8 cellular contexts compared by ENCODE assay signal in genomic region chr19:289651-290538, GRCh38. TPM values are rescaled to one million over a fixed set of nuclear protein-coding genes. Genes with fewer than 3 reads are reported as not detected.
A peak's percentile ranks its signal among the peaks of the same experiment; 100 is the strongest.
DNase-seq lines count a peak whose midpoint lies in the region; ATAC-seq lines count a peak whose summit lies in the region.

No MANE protein-coding gene starts in this region.

- peaks cover 9% of the 10 kb centered on the region for H3K36me3 ChIP-seq in iPS-18a (ENCODE audit: control insufficient read depth, low read depth, low read length)

- peaks cover 25% of the 10 kb centered on the region for H3K4me1 ChIP-seq in iPS-18a (ENCODE audit: control insufficient read depth, low read depth, low read length)

- no peaks in the 10 kb centered on the region for H3K9me3 Mint-ChIP-seq in activated naive CD4-positive, alpha-beta T cell treated with anti-CD3 and anti-CD28 coated beads, Interleukin-2, amount 50 U/mL, for 72 hours
- H3K9me3 Mint-ChIP-seq in T-helper 2 cell treated with Interferon-gamma antibody and Interleukin-4, amounts not matched to agents 5 μg/mL and 100 μg/mL, for 36 hours, result no peaks in the 10 kb centered on the region

- ATAC-seq in activated naive CD4-positive, alpha-beta T cell treated with anti-CD3 and anti-CD28 coated beads, Interleukin-2, amount 50 U/mL, for 72 hours, result peak; percentile 58 to 79
- no peak for ATAC-seq in HG02798 (IDR thresholded peaks at IDR 0.05; ENCODE audit: poor library complexity, unreplicated experiment)

- peak overlapping the region; percentile 100 for H3K27ac ChIP-seq in iPS-18a (ENCODE audit: low read length)

- peak; percentile 83 for DNase-seq in ELR (ENCODE audit: low read depth)
- peak; percentile 56 for DNase-seq in NCI-H460 (ENCODE audit: extremely low read depth, low read depth)
- DNase-seq in activated naive CD4-positive, alpha-beta T cell treated with anti-CD3 and anti-CD28 coated beads, Interleukin-2, amount 50 U/mL, for 72 hours (ENCODE audit: low spot score in 2 of 2), result peak; percentile 33 to 43
- peak; percentile 27 for DNase-seq in stimulated activated CD4-positive, alpha-beta T cell treated with anti-CD3 and anti-CD28 coated beads, Interleukin-4, amount 100 ng/mL, for 1 hour
- no peak for DNase-seq in T-helper 2 cell treated with Interferon-gamma antibody and Interleukin-4, amounts not matched to agents 5 μg/mL and 100 μg/mL, for 36 hours (ENCODE audit: low spot score)
- DNase-seq in midbrain (lab: John Stamatoyannopoulos, UW), result no peak

- peaks cover 30% of the 10 kb centered on the region for H3K27me3 ChIP-seq in iPS-18a (ENCODE audit: control insufficient read depth, insufficient read depth, low read length)

- H3K4me3 ChIP-seq in iPS-18a (ENCODE audit: low read length), result peak overlapping the region; percentile 66

- no peaks in the 10 kb centered on the region for H3K9me3 ChIP-seq in iPS-18a (ENCODE audit: control insufficient read depth, low read depth, low read length)

- H3K36me3 Mint-ChIP-seq in activated naive CD4-positive, alpha-beta T cell treated with anti-CD3 and anti-CD28 coated beads, Interleukin-2, amount 50 U/mL, for 72 hours, result no peaks in the 10 kb centered on the region
- no peaks in the 10 kb centered on the region for H3K36me3 Mint-ChIP-seq in T-helper 2 cell treated with Interferon-gamma antibody and Interleukin-4, amounts not matched to agents 5 μg/mL and 100 μg/mL, for 36 hours (ENCODE audit: low read depth)

- peak overlapping the region; percentile 87 for H3K9ac ChIP-seq in iPS-18a (ENCODE audit: low read length)

- no peak overlapping the region for H3K27ac Mint-ChIP-seq in activated naive CD4-positive, alpha-beta T cell treated with anti-CD3 and anti-CD28 coated beads, Interleukin-2, amount 50 U/mL, for 72 hours
- H3K27ac Mint-ChIP-seq in T-helper 2 cell treated with Interferon-gamma antibody and Interleukin-4, amounts not matched to agents 5 μg/mL and 100 μg/mL, for 36 hours, result no peak overlapping the region

- no peaks in the 10 kb centered on the region for H3K4me1 Mint-ChIP-seq in T-helper 2 cell treated with Interferon-gamma antibody and Interleukin-4, amounts not matched to agents 5 μg/mL and 100 μg/mL, for 36 hours (ENCODE audit: low read depth)

- peaks cover 39% of the 10 kb centered on the region for H3K27me3 Mint-ChIP-seq in T-helper 2 cell treated with Interferon-gamma antibody and Interleukin-4, amounts not matched to agents 5 μg/mL and 100 μg/mL, for 36 hours (ENCODE audit: low read depth)

- no peak overlapping the region for H3K4me3 Mint-ChIP-seq in T-helper 2 cell treated with Interferon-gamma antibody and Interleukin-4, amounts not matched to agents 5 μg/mL and 100 μg/mL, for 36 hours

RNA-seq across cellular contexts. Expression of gene PLPP2, which starts 1.3 kb away (rescaled TPM):
- total RNA-seq in NCI-H460 (2014; rRNA removed; shearing (Covaris generic)), result 91.1 and 102 TPM in 2 replicates
- 112 and 123 TPM in 2 replicates for polyA plus RNA-seq in NCI-H460 (2014; cell fraction: nucleus; rRNA removed)
- under 1 TPM; 0.87 to 0.95 TPM for total RNA-seq in activated naive CD4-positive, alpha-beta T cell treated with anti-CD3 and anti-CD28 coated beads, Interleukin-2, amount 50 U/mL, for 72 hours

RNA-seq across cellular contexts. Expression of gene MIER2, which starts 54.7 kb away (rescaled TPM):
- 17.8 and 23.2 TPM in 2 replicates for total RNA-seq in NCI-H460 (2014; rRNA removed; shearing (Covaris generic))
- 24.8 and 26.6 TPM in 2 replicates for polyA plus RNA-seq in NCI-H460 (2014; cell fraction: nucleus; rRNA removed)
- 10 to 100 TPM; 22.8 to 34.3 TPM for total RNA-seq in activated naive CD4-positive, alpha-beta T cell treated with anti-CD3 and anti-CD28 coated beads, Interleukin-2, amount 50 U/mL, for 72 hours

Comparison
In these comparisons a context has a peak if more than half of its experiments do, and no peak if none do; other contexts are left out.
1. DNase-seq: peak in ELR (single experiment), NCI-H460 (single experiment), activated naive CD4-positive, alpha-beta T cell treated with anti-CD3 and anti-CD28 coated beads, Interleukin-2, amount 50 U/mL, for 72 hours (2 of 2) and stimulated activated CD4-positive, alpha-beta T cell treated with anti-CD3 and anti-CD28 coated beads, Interleukin-4, amount 100 ng/mL, for 1 hour (single experiment); none in T-helper 2 cell treated with Interferon-gamma antibody and Interleukin-4, amounts not matched to agents 5 μg/mL and 100 μg/mL, for 36 hours (single experiment) and midbrain (single experiment).
2. RNA of gene PLPP2, which starts 1.3 kb away (total RNA-seq): 91.1 to 102 TPM in NCI-H460; 0.87 to 0.95 TPM in activated naive CD4-positive, alpha-beta T cell treated with anti-CD3 and anti-CD28 coated beads, Interleukin-2, amount 50 U/mL, for 72 hours; every median in the first group is over 10 times any median in the second.